In the genomic region with DNA sequence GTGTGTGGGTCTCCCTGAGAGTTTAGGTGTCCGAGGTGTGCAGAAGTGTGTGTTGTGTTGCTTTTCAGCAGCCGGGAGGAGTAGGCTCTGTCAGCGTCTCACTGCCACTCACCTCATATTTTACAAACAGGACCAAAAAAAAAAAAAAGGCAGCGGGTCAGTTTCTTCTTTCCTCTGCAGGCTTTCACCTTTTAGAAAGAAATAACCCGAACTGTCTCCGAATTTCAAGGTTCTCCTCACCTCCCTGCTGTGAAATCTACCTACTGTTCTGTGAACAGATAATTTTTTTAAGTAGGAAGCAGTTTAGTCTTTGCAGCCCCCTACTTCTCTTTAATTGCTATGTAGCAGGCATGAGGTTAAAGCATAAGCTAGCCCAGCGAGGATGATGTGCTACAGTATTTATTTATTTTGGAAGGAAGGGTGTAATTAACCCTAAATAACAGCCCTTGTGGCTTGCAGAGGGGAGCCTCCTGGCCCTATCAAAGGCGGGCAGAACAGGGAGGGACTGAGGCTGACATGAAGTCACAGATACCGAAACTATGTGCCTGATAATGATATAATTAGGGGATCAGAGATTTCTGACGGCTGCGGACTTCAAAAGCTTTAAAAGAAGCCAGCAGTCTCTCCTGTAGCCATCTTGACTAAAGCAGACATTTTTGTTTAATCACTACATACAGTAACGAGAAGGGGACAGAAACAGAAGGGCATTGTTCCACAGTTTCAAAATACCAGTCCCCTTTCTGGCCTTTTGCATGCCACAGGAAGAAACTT, we compare ENCODE assay signal across 8 cellular contexts. TPM values are rescaled to one million over a fixed set of nuclear protein-coding genes. Genes with fewer than 3 reads are reported as not detected.
DNase-seq lines count a peak whose midpoint lies in the region; TF ChIP-seq lines count a peak whose summit lies in the region.

No MANE protein-coding gene starts in this region.

- H3K27ac Mint-ChIP-seq in Calu3 (ENCODE audit: unreplicated experiment), result peak overlapping the region; percentile 84

- H3K4me1 Mint-ChIP-seq in Calu3 (ENCODE audit: low read depth, unreplicated experiment), result peaks cover 24% of the 10 kb centered on the region

- H3K9me3 Mint-ChIP-seq in Calu3 (ENCODE audit: low read depth, unreplicated experiment), result no peaks in the 10 kb centered on the region

- no peaks in the 10 kb centered on the region for H3K9me3 ChIP-seq in vagina

- WGBS in lower leg skin, 2 donors, result 42 to 45% methylated on average over 12 of the region's 12 CpGs

- peak overlapping the region; percentile 86 for H3K4me3 ChIP-seq in brain microvascular endothelial cell (ENCODE audit: low read depth, low read length)
- peak overlapping the region; percentile 71 for H3K4me3 ChIP-seq in lower leg skin (ENCODE audit: low read depth, poor library complexity, severe bottlenecking)
- peak overlapping the region; percentile 53 to 67 for H3K4me3 ChIP-seq in vagina

- TF ChIP-seq POLR2A in lower leg skin (IDR thresholded peaks at IDR 0.05), result no peak
- no peak for TF ChIP-seq POLR2A in vagina (IDR thresholded peaks at IDR 0.05)

- DNase-seq in Calu3 (no peak), NCI-H2081 treated with DMSO at 0.1 percent for 48 hours (lab: John Stamatoyannopoulos, UW) (peak; percentile 25), brain microvascular endothelial cell (no peak), lower leg skin (ENCODE audit: low spot score in 2 of 2) (peak in 1 of 2 donors; percentile 28), vagina (ENCODE audit: extremely low spot score in 2 of 2) (peak in 1 of 2 donors; percentile 34), NK-92 (lab: John Stamatoyannopoulos, UW; ENCODE audit: unreplicated experiment) (no peak), NCI-H187 (lab: John Stamatoyannopoulos, UW) (no peak)
- DNase-seq in activated effector memory CD4-positive, alpha-beta T cell treated with Interleukin-2 at 50 U/mL for 16 hours, result no peak

- H3K36me3 Mint-ChIP-seq in Calu3 (ENCODE audit: insufficient read depth, unreplicated experiment), result peaks cover 68% of the 10 kb centered on the region

- H3K4me1 ChIP-seq in vagina, result peaks cover 25% of the 10 kb centered on the region

- H3K36me3 ChIP-seq in brain microvascular endothelial cell (replicated peaks), result peaks cover 6% of the 10 kb centered on the region
- no peaks in the 10 kb centered on the region for H3K36me3 ChIP-seq in vagina

- peak overlapping the region; percentile 88 for H3K4me3 Mint-ChIP-seq in Calu3 (ENCODE audit: low read depth, unreplicated experiment)

- CTCF ChIA-PET in Calu3 (lab: Charles Lee), result interaction anchor here (0.8 to 4.3 kb wide), 3 partner anchors 15 to 313 kb away, joined by 3 to 17 read pairs (median 3); no protein-coding TSS in a partner anchor

- H3K27ac ChIP-seq in brain microvascular endothelial cell, result no peak overlapping the region
- no peak overlapping the region for H3K27ac ChIP-seq in vagina

- H3K27me3 Mint-ChIP-seq in Calu3 (ENCODE audit: unreplicated experiment), result peaks cover 13% of the 10 kb centered on the region

- TF ChIP-seq CTCF in Calu3 (IDR thresholded peaks at IDR 0.05; ENCODE audit: unreplicated experiment) (no peak), brain microvascular endothelial cell (IDR thresholded peaks at IDR 0.05; ENCODE audit: low read depth, low read length, missing control alignments) (no peak), lower leg skin (IDR thresholded peaks at IDR 0.05) (no peak), vagina (IDR thresholded peaks at IDR 0.05) (no peak)

- in situ Hi-C loops in brain microvascular endothelial cell (cut with HindIII; ENCODE audit: low pct_ligation_motif_present, low sequenced_read_pairs), result no loop called here

- H3K27me3 ChIP-seq in brain microvascular endothelial cell (replicated peaks), result no peaks in the 10 kb centered on the region
- no peaks in the 10 kb centered on the region for H3K27me3 ChIP-seq in vagina

- intact Hi-C loops in Calu3 (cut with micrococcal nuclease; ENCODE audit: unreplicated experiment) (loop anchor here (5.0 kb wide), 1 partner anchor 263 kb away; no protein-coding TSS in a partner anchor), lower leg skin (cut with DNase I; ENCODE audit: low total_unique reads) (no loop called here), vagina (cut with DNase I) (loop anchor here (5.0 to 10.0 kb wide), 2 partner anchors 128 to 306 kb away; no protein-coding TSS in a partner anchor)

- BruUV-seq in Calu3 (replicated peaks; lab: Mats Ljungman, UMichigan), result TSS peak; percentile 56

RNA-seq across cellular contexts. Expression of a gene that starts 1.6 kb away (rescaled TPM):
- total RNA-seq in Calu3 (2022) (33.0 and 42.2 TPM in 2 replicates), lower leg skin (10 to 100 TPM in 2 of 4 donors, 1 to 10 TPM in 2; 4.0 to 14.8 (median 11.1) TPM), vagina (10.8 TPM)
